Comparison of ENCODE assay signal across 9 cellular contexts in genomic region chr4:7781361-7781760, GRCh38.
DNase-seq lines count a peak whose midpoint lies in the region; ATAC-seq and TF ChIP-seq lines count a peak whose summit lies in the region.
"Had no signal": no experiment of that assay in that cellular context is flagged by ENCODE, and none has a peak within 500 bp of the region (broad histone marks: within the 10 kb centered on the region; RNA-seq: fewer than 3 reads in every experiment).

No MANE protein-coding gene starts in this region.

- no peaks in the 10 kb centered on the region for H3K27me3 ChIP-seq in sigmoid colon
- no peaks in the 10 kb centered on the region for H3K27me3 ChIP-seq in SJCRH30

- H3K4me3 ChIP-seq in sigmoid colon (no peak overlapping the region), SJCRH30 (no peak overlapping the region)
- H3K4me3 ChIP-seq: A549 had no signal

- H3K27ac ChIP-seq in sigmoid colon (peak overlapping the region in 3 of 4 donors; percentile 10 to 73 (median 48)), SJCRH30 (no peak overlapping the region)
- H3K27ac ChIP-seq: A549 had no signal

- ATAC-seq in activated T-cell treated with anti-CD3 and anti-CD28 coated beads, Interleukin-2, amount 50 U/mL, for 72 hours (replicated peaks in 1 of 2) = no peak
- ATAC-seq: A549 had no signal

- H3K9me3 ChIP-seq in sigmoid colon (no peaks in the 10 kb centered on the region), SJCRH30 (replicated peaks) (no peaks in the 10 kb centered on the region)
- H3K9me3 ChIP-seq: A549 had no signal

- intact Hi-C loops in sigmoid colon (cut with DNase I) = no loop called here

- peaks cover 0 to 57% (median 45%) of the 10 kb centered on the region in 4 donors for H3K4me1 ChIP-seq in sigmoid colon
- no peaks in the 10 kb centered on the region for H3K4me1 ChIP-seq in SJCRH30
- H3K4me1 ChIP-seq: A549 had no signal

- H3K27me3 Mint-ChIP-seq in T-helper 2 cell treated with Interferon-gamma antibody and Interleukin-4, amounts not matched to agents 5 μg/mL and 100 μg/mL, for 36 hours (ENCODE audit: low read depth) = no peaks in the 10 kb centered on the region
- H3K27me3 Mint-ChIP-seq in activated T-cell treated with anti-CD3 and anti-CD28 coated beads, Interleukin-2, amount 50 U/mL, for 72 hours (ENCODE audit: low read depth) = no peaks in the 10 kb centered on the region

- no peak for TF ChIP-seq EP300 in sigmoid colon (IDR thresholded peaks at IDR 0.05)

- TF ChIP-seq POLR2A in sigmoid colon (IDR thresholded peaks at IDR 0.05) = no peak

- 52 to 89% methylated on average over 13 of the region's 13 CpGs for WGBS in sigmoid colon, 2 donors

- H3K27ac Mint-ChIP-seq in T-helper 2 cell treated with Interferon-gamma antibody and Interleukin-4, amounts not matched to agents 5 μg/mL and 100 μg/mL, for 36 hours = peak overlapping the region; percentile 29
- H3K27ac Mint-ChIP-seq in activated T-cell treated with anti-CD3 and anti-CD28 coated beads, Interleukin-2, amount 50 U/mL, for 72 hours = peak overlapping the region; percentile 86

- no peak for TF ChIP-seq CTCF in sigmoid colon (IDR thresholded peaks at IDR 0.05)

- H3K36me3 ChIP-seq in sigmoid colon (peaks cover 0 to 46% (median 15%) of the 10 kb centered on the region in 4 donors), SJCRH30 (peaks cover 4% of the 10 kb centered on the region; the same call in 1 of the 2 replicates)

- H3K4me3 Mint-ChIP-seq in T-helper 2 cell treated with Interferon-gamma antibody and Interleukin-4, amounts not matched to agents 5 μg/mL and 100 μg/mL, for 36 hours = peak overlapping the region; percentile 39
- H3K4me3 Mint-ChIP-seq in activated T-cell treated with anti-CD3 and anti-CD28 coated beads, Interleukin-2, amount 50 U/mL, for 72 hours = peak overlapping the region in 1 of 2 donors; percentile 62

- peaks cover 19% of the 10 kb centered on the region for H3K4me1 Mint-ChIP-seq in T-helper 2 cell treated with Interferon-gamma antibody and Interleukin-4, amounts not matched to agents 5 μg/mL and 100 μg/mL, for 36 hours (ENCODE audit: low read depth)
- peaks cover 13% of the 10 kb centered on the region for H3K4me1 Mint-ChIP-seq in activated T-cell treated with anti-CD3 and anti-CD28 coated beads, Interleukin-2, amount 50 U/mL, for 72 hours (ENCODE audit: low read depth)

- no peaks in the 10 kb centered on the region for H3K36me3 Mint-ChIP-seq in T-helper 2 cell treated with Interferon-gamma antibody and Interleukin-4, amounts not matched to agents 5 μg/mL and 100 μg/mL, for 36 hours (ENCODE audit: low read depth)
- peaks cover 6 to 7% of the 10 kb centered on the region in 2 donors for H3K36me3 Mint-ChIP-seq in activated T-cell treated with anti-CD3 and anti-CD28 coated beads, Interleukin-2, amount 50 U/mL, for 72 hours (ENCODE audit: insufficient read depth in 2 of 2)

- H3K9me3 Mint-ChIP-seq in T-helper 2 cell treated with Interferon-gamma antibody and Interleukin-4, amounts not matched to agents 5 μg/mL and 100 μg/mL, for 36 hours = no peaks in the 10 kb centered on the region
- no peaks in the 10 kb centered on the region for H3K9me3 Mint-ChIP-seq in activated T-cell treated with anti-CD3 and anti-CD28 coated beads, Interleukin-2, amount 50 U/mL, for 72 hours

- no peak for DNase-seq in T-helper 2 cell treated with Interferon-gamma antibody and Interleukin-4, amounts not matched to agents 5 μg/mL and 100 μg/mL, for 36 hours (ENCODE audit: low spot score)
- DNase-seq in T-helper 2 cell = no peak
- DNase-seq in activated T-cell treated with anti-CD3 and anti-CD28 coated beads, Interleukin-2, amount 50 U/mL, for 72 hours = no peak
- DNase-seq in glomerular endothelial cell (ENCODE audit: extremely low read depth, low read depth, low spot score) = peak; percentile 71
- peak; percentile 62 for DNase-seq in sigmoid colon
- no peak for DNase-seq in DMS153 treated with DMSO at 0.1 percent for 48 hours (lab: John Stamatoyannopoulos, UW; ENCODE audit: unreplicated experiment)
- no peak for DNase-seq in SJCRH30
- DNase-seq in H4 (ENCODE audit: low spot score) = no peak

Comparison
In these comparisons a context has a peak if more than half of its experiments do, and no peak if none do; other contexts are left out.
1. DNase-seq: peak in glomerular endothelial cell (single experiment) and sigmoid colon (single experiment); none in T-helper 2 cell treated with Interferon-gamma antibody and Interleukin-4, amounts not matched to agents 5 μg/mL and 100 μg/mL, for 36 hours (single experiment), T-helper 2 cell (0 of 5), activated T-cell treated with anti-CD3 and anti-CD28 coated beads, Interleukin-2, amount 50 U/mL, for 72 hours (0 of 2), DMS153 treated with DMSO at 0.1 percent for 48 hours (single experiment), SJCRH30 (0 of 2) and H4 (single experiment).